ENCODE assay signal across 8 cellular contexts in the genomic region with DNA sequence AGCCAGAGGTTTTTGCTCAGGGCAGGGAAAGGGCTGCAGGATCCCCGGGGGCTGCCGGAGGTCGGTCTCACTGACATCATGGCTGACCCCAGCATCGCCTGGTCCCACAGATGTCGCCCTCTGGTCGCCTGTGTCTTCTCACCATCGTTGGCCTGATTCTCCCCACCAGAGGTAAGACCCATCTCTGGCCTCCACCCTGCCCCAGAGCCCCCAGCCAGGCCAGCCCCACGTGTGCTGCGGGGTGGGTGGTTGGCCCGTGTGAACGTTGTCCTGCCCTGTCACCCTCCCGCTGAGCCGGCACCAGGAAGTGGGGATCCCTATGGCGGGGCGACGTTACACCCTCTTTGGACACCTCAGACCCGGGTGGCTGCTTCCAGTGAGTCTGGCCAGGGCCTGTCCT. TPM values are rescaled to one million over a fixed set of nuclear protein-coding genes. Genes with fewer than 3 reads are reported as not detected.
DNase-seq lines count a peak whose midpoint lies in the region; ATAC-seq lines count a peak whose summit lies in the region.

No MANE protein-coding gene starts in this region.

- intact Hi-C loops in left cardiac atrium (cut with DNase I): no loop called here

- ATAC-seq in activated CD8-positive, alpha-beta memory T cell treated with anti-CD3 and anti-CD28 coated beads, Interleukin-2, amount 10 ng/mL, durations not matched to agents 7 days and 5 days: peak; percentile 47
- ATAC-seq in left cardiac atrium (peak; percentile 3 to 5), HG03280 (IDR thresholded peaks at IDR 0.05; ENCODE audit: unreplicated experiment) (no peak)

- CTCF ChIA-PET in activated CD8-positive, alpha-beta memory T cell treated with anti-CD3 and anti-CD28 coated beads, Interleukin-2, amount 10 ng/mL, durations not matched to agents 7 days and 5 days (lab: Charles Lee): no interaction called here

- peak overlapping the region; percentile 97 for H3K27ac Mint-ChIP-seq in activated CD8-positive, alpha-beta memory T cell treated with anti-CD3 and anti-CD28 coated beads, Interleukin-2, amount 10 ng/mL, durations not matched to agents 7 days and 5 days

- H3K27me3 Mint-ChIP-seq in activated CD8-positive, alpha-beta memory T cell treated with anti-CD3 and anti-CD28 coated beads, Interleukin-2, amount 10 ng/mL, durations not matched to agents 7 days and 5 days: peaks cover 4% of the 10 kb centered on the region

- H3K4me1 Mint-ChIP-seq in activated CD8-positive, alpha-beta memory T cell treated with anti-CD3 and anti-CD28 coated beads, Interleukin-2, amount 10 ng/mL, durations not matched to agents 7 days and 5 days: peaks cover 40% of the 10 kb centered on the region

- peak; percentile 24 to 25 for DNase-seq in activated CD4-positive, alpha-beta T cell treated with anti-CD3 and anti-CD28 coated beads for 4 hours
- DNase-seq in activated CD4-positive, alpha-beta T cell treated with anti-CD3 and anti-CD28 coated beads for 1 hour: no peak
- DNase-seq in activated CD8-positive, alpha-beta memory T cell treated with anti-CD3 and anti-CD28 coated beads, Interleukin-2, amount 10 ng/mL, durations not matched to agents 7 days and 5 days: peak; percentile 59
- no peak for DNase-seq in left cardiac atrium
- DNase-seq in stimulated activated CD4-positive, alpha-beta T cell treated with anti-CD3 and anti-CD28 coated beads, Interleukin-2, amount 100 ng/mL, for 24 hours: peak; percentile 53 to 57
- no peak for DNase-seq in amygdala (lab: John Stamatoyannopoulos, UW)
- DNase-seq in DMS153 treated with DMSO at 0.1 percent for 48 hours (lab: John Stamatoyannopoulos, UW; ENCODE audit: unreplicated experiment): no peak

- H3K9me3 Mint-ChIP-seq in activated CD8-positive, alpha-beta memory T cell treated with anti-CD3 and anti-CD28 coated beads, Interleukin-2, amount 10 ng/mL, durations not matched to agents 7 days and 5 days (ENCODE audit: low read depth): no peaks in the 10 kb centered on the region

- peak overlapping the region; percentile 97 for H3K4me3 Mint-ChIP-seq in activated CD8-positive, alpha-beta memory T cell treated with anti-CD3 and anti-CD28 coated beads, Interleukin-2, amount 10 ng/mL, durations not matched to agents 7 days and 5 days

- peaks cover 51% of the 10 kb centered on the region for H3K36me3 Mint-ChIP-seq in activated CD8-positive, alpha-beta memory T cell treated with anti-CD3 and anti-CD28 coated beads, Interleukin-2, amount 10 ng/mL, durations not matched to agents 7 days and 5 days

RNA-seq across cellular contexts. Expression of gene FXYD5, which starts 0.9 kb away (rescaled TPM):
- total RNA-seq in activated CD8-positive, alpha-beta memory T cell treated with anti-CD3 and anti-CD28 coated beads, Interleukin-2, amount 10 ng/mL, durations not matched to agents 7 days and 5 days: 100 to 1,000 TPM; 262 to 354 TPM
- total RNA-seq in left cardiac atrium: 10 to 100 TPM; 35.5 to 46.7 TPM

RNA-seq across cellular contexts. Expression of gene FXYD7, which starts 12.4 kb away (rescaled TPM):
- 1 to 10 TPM; 1.1 to 1.9 TPM for total RNA-seq in activated CD8-positive, alpha-beta memory T cell treated with anti-CD3 and anti-CD28 coated beads, Interleukin-2, amount 10 ng/mL, durations not matched to agents 7 days and 5 days
- not detected for total RNA-seq in left cardiac atrium

RNA-seq across cellular contexts. Expression of gene FXYD1, which starts 16.8 kb away (rescaled TPM):
- total RNA-seq in activated CD8-positive, alpha-beta memory T cell treated with anti-CD3 and anti-CD28 coated beads, Interleukin-2, amount 10 ng/mL, durations not matched to agents 7 days and 5 days: under 1 TPM in 1 of 2 experiments, not detected in 1; 0.61 TPM
- 100 to 1,000 TPM; 297 to 393 TPM for total RNA-seq in left cardiac atrium

RNA-seq across cellular contexts. Expression of gene LGI4, which starts 20.6 kb away (rescaled TPM):
- not detected for total RNA-seq in activated CD8-positive, alpha-beta memory T cell treated with anti-CD3 and anti-CD28 coated beads, Interleukin-2, amount 10 ng/mL, durations not matched to agents 7 days and 5 days
- total RNA-seq in left cardiac atrium: 10 to 100 TPM; 11.6 to 17.9 TPM

RNA-seq across cellular contexts. Expression of gene FXYD3, which starts 39.8 kb away (rescaled TPM):
- total RNA-seq in activated CD8-positive, alpha-beta memory T cell treated with anti-CD3 and anti-CD28 coated beads, Interleukin-2, amount 10 ng/mL, durations not matched to agents 7 days and 5 days: not detected
- total RNA-seq in left cardiac atrium: 1 to 10 TPM; 1.5 to 3.6 TPM

Comparison
In these comparisons a context has a peak if more than half of its experiments do, and no peak if none do; other contexts are left out.
1. DNase-seq: peak in activated CD4-positive, alpha-beta T cell treated with anti-CD3 and anti-CD28 coated beads for 4 hours (2 of 2), activated CD8-positive, alpha-beta memory T cell treated with anti-CD3 and anti-CD28 coated beads, Interleukin-2, amount 10 ng/mL, durations not matched to agents 7 days and 5 days (single experiment) and stimulated activated CD4-positive, alpha-beta T cell treated with anti-CD3 and anti-CD28 coated beads, Interleukin-2, amount 100 ng/mL, for 24 hours (2 of 2); none in activated CD4-positive, alpha-beta T cell treated with anti-CD3 and anti-CD28 coated beads for 1 hour (single experiment), left cardiac atrium (single experiment), amygdala (0 of 56) and DMS153 treated with DMSO at 0.1 percent for 48 hours (single experiment).
2. RNA of gene FXYD5, which starts 0.9 kb away (total RNA-seq): 262 to 354 TPM in activated CD8-positive, alpha-beta memory T cell treated with anti-CD3 and anti-CD28 coated beads, Interleukin-2, amount 10 ng/mL, durations not matched to agents 7 days and 5 days; 35.5 to 46.7 TPM in left cardiac atrium; every median in the first group is over 4 times any median in the second.
3. RNA of gene FXYD1, which starts 16.8 kb away (total RNA-seq): 297 to 393 TPM in left cardiac atrium; 0.61 TPM in activated CD8-positive, alpha-beta memory T cell treated with anti-CD3 and anti-CD28 coated beads, Interleukin-2, amount 10 ng/mL, durations not matched to agents 7 days and 5 days; every median in the first group is over 100 times any median in the second.